16 cellular contexts compared by ENCODE assay signal in genomic region chr22:19932367-19933206, GRCh38. TPM values are rescaled to one million over a fixed set of nuclear protein-coding genes. Genes with fewer than 3 reads are reported as not detected.
DNase-seq lines count a peak whose midpoint lies in the region; ATAC-seq, FAIRE-seq and TF ChIP-seq lines count a peak whose summit lies in the region.
"Had no signal": no experiment of that assay in that cellular context is flagged by ENCODE, and none has a peak within 500 bp of the region (broad histone marks: within the 10 kb centered on the region; RNA-seq: fewer than 3 reads in every experiment).

No MANE protein-coding gene starts in this region.

- ATAC-seq in pancreas, result peak in 3 of 4 donors; percentile 17 to 38 (median 31)
- ATAC-seq in HG02763 (IDR thresholded peaks at IDR 0.05; ENCODE audit: unreplicated experiment), result no peak
- ATAC-seq: activated CD8-positive, alpha-beta T cell treated with anti-CD3 and anti-CD28 coated beads, Interleukin-2, amount 10 ng/mL, durations not matched to agents 7 days and 5 days; body of pancreas; GM23338 had no signal

- no peaks in the 10 kb centered on the region for H3K36me3 ChIP-seq in adrenal gland (replicated peaks in 1 of 2)
- H3K36me3 ChIP-seq in pancreas, result no peaks in the 10 kb centered on the region

- H3K4me3 ChIP-seq in adrenal gland (no peak overlapping the region), pancreas (no peak overlapping the region)
- H3K4me3 ChIP-seq: body of pancreas, GM23338 had no signal

- TF ChIP-seq POLR2A in adrenal gland (IDR thresholded peaks at IDR 0.05), result no peak

- TF ChIP-seq CTCF in adrenal gland (IDR thresholded peaks at IDR 0.05), result no peak
- no peak for TF ChIP-seq CTCF in pancreas (IDR thresholded peaks at IDR 0.05)

- H3K27me3 ChIP-seq in adrenal gland (no peaks in the 10 kb centered on the region), pancreas (no peaks in the 10 kb centered on the region)
- H3K27me3 ChIP-seq: body of pancreas had no signal

- intact Hi-C loops in adrenal gland (cut with DNase I), result no loop called here
- intact Hi-C loops in pancreas (cut with DNase I), result no loop called here

- WGBS in adrenal gland, 4 donors, result 53 to 80% (median 66%) methylated on average over 7 to 12 of the region's 12 CpGs
- 68 to 74% methylated on average over 12 of the region's 12 CpGs for WGBS in pancreas, 2 donors

- H3K27ac ChIP-seq in adrenal gland, result peak overlapping the region in 1 of 5 donors; percentile 14
- no peak overlapping the region for H3K27ac ChIP-seq in pancreas
- H3K27ac ChIP-seq: body of pancreas had no signal

- DNase-seq in NCI-H146 (lab: John Stamatoyannopoulos, UW) (peak; percentile 76), NCI-H146 treated with DMSO at 0.1 percent for 48 hours (lab: John Stamatoyannopoulos, UW; ENCODE audit: unreplicated experiment) (no peak), NCI-H1105 treated with DMSO at 0.1 percent for 48 hours (lab: John Stamatoyannopoulos, UW) (peak; percentile 66), adrenal gland (peak in 4 of 7 donors; percentile 29 to 69 (median 36)), pancreas (peak in 1 of 6 donors; percentile 36)
- no peak for DNase-seq in stimulated activated CD4-positive, alpha-beta T cell treated with anti-CD3 and anti-CD28 coated beads, Interleukin-4, amount 100 ng/mL, for 4 hours
- DNase-seq in activated effector memory CD4-positive, alpha-beta T cell treated with anti-CD3 and anti-CD28 coated beads, Interleukin-2, amount 50 U/mL, for 16 hours, result no peak
- DNase-seq: activated CD8-positive, alpha-beta T cell treated with anti-CD3 and anti-CD28 coated beads, Interleukin-2, amount 10 ng/mL, durations not matched to agents 7 days and 5 days; activated effector memory CD4-positive, alpha-beta T cell treated with Interleukin-2 at 50 U/mL for 16 hours; body of pancreas; CD8-positive, alpha-beta memory T cell; mesendoderm; T1000 had no signal

- H3K9me3 ChIP-seq in adrenal gland (replicated peaks in 1 of 3), result no peaks in the 10 kb centered on the region
- H3K9me3 ChIP-seq in pancreas, result no peaks in the 10 kb centered on the region
- H3K9me3 ChIP-seq: body of pancreas had no signal

- H3K4me1 ChIP-seq in adrenal gland (replicated peaks in 1 of 2) (no peaks in the 10 kb centered on the region), pancreas (peaks cover 0 to 2% (median 0%) of the 10 kb centered on the region in 3 donors)
- H3K4me1 ChIP-seq: body of pancreas had no signal

- no peak for FAIRE-seq in pancreas (lab: Jason Lieb, UNC)
- FAIRE-seq: RCC 7860 had no signal

RNA-seq across cellular contexts. Expression of gene COMT, which starts 9.0 kb away (rescaled TPM):
- 100 to 1,000 TPM; 268 to 743 (median 528) TPM for total RNA-seq in adrenal gland
- 100 to 1,000 TPM in 1 of 3 donors, 10 to 100 TPM in 2; 51.3 to 220 (median 65.5) TPM for polyA plus RNA-seq in adrenal gland
- 10 to 100 TPM; 48.9 to 95.0 (median 62.3) TPM for total RNA-seq in pancreas
- polyA plus RNA-seq in pancreas, result 10 to 100 TPM; 47.9 to 87.8 TPM

RNA-seq across cellular contexts. Expression of gene TXNRD2, which starts 9.0 kb away (rescaled TPM):
- total RNA-seq in adrenal gland, result 10 to 100 TPM; 41.7 to 74.2 (median 56.5) TPM
- polyA plus RNA-seq in adrenal gland, result 100 to 1,000 TPM in 2 of 3 donors, 10 to 100 TPM in 1; 39.6 to 171 (median 148) TPM
- 10 to 100 TPM in 5 of 6 donors, 1 to 10 TPM in 1; 9.6 to 16.9 (median 13.6) TPM for total RNA-seq in pancreas
- polyA plus RNA-seq in pancreas, result 10 to 100 TPM; 33.7 to 41.6 TPM

Comparison
In these comparisons a context has a peak if more than half of its experiments do, and no peak if none do; other contexts are left out.
1. DNase-seq: peak in NCI-H146 (single experiment), NCI-H1105 treated with DMSO at 0.1 percent for 48 hours (single experiment) and adrenal gland (4 of 7); none in NCI-H146 treated with DMSO at 0.1 percent for 48 hours (single experiment), stimulated activated CD4-positive, alpha-beta T cell treated with anti-CD3 and anti-CD28 coated beads, Interleukin-4, amount 100 ng/mL, for 4 hours (0 of 2) and activated effector memory CD4-positive, alpha-beta T cell treated with anti-CD3 and anti-CD28 coated beads, Interleukin-2, amount 50 U/mL, for 16 hours (single experiment).